ENCODE assay signal across 23 cellular contexts in the genomic region with DNA sequence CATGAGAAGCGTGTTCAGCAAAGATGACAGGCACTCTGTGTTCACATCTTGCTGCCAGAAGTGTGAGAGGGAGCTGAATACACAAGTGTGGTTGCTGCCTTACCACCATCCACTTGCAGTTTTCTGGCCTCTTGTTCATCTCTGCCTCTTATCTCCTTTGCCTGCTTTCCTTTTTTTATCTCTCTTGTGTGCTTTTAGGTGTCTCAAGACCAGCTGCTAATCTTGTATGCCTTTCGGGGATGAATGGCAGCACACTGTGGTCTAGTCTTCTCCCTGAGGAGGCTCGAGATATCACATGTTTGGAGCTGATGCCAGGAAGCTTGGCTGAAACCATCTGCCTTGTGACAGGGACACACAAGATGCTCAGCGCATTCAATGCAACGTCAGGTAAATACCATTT. TPM values are rescaled to one million over a fixed set of nuclear protein-coding genes. Genes with fewer than 3 reads are reported as not detected.
DNase-seq lines count a peak whose midpoint lies in the region; ATAC-seq, FAIRE-seq and TF ChIP-seq lines count a peak whose summit lies in the region.
"Had no signal": no experiment of that assay in that cellular context is flagged by ENCODE, and none has a peak within 500 bp of the region (broad histone marks: within the 10 kb centered on the region; RNA-seq: fewer than 3 reads in every experiment).

No MANE protein-coding gene starts in this region.

- ATAC-seq in K562 = peak; percentile 52
- ATAC-seq: HepG2 had no signal

- H3K9me3 ChIP-seq in K562 (replicated peaks; ENCODE audit: control insufficient read depth, insufficient read depth, low read depth, low read length) = peaks cover 3% of the 10 kb centered on the region
- H3K9me3 ChIP-seq in ascending aorta = no peaks in the 10 kb centered on the region
- no peaks in the 10 kb centered on the region for H3K9me3 ChIP-seq in SK-N-SH

- no peaks in the 10 kb centered on the region for H3F3A ChIP-seq in SK-N-SH (replicated peaks; ENCODE audit: insufficient read depth)

- peak; percentile 79 for FAIRE-seq in K562 (lab: Jason Lieb, UNC)
- FAIRE-seq: GM12891, HepG2 had no signal

- H3K27ac Mint-ChIP-seq in CD14-positive monocyte (peak overlapping the region in 4 of 7 donors; percentile 27 to 58 (median 36)), osteocyte (ENCODE audit: unreplicated experiment) (no peak overlapping the region)
- H3K27ac Mint-ChIP-seq: CD4-positive, alpha-beta memory T cell; HFFc6 had no signal

- no peaks in the 10 kb centered on the region for H3K27me3 ChIP-seq in K562 (ENCODE audit: control insufficient read depth in 2 of 2, insufficient read depth in 2 of 2, low read length in 2 of 2)
- no peaks in the 10 kb centered on the region for H3K27me3 ChIP-seq in ascending aorta
- H3K27me3 ChIP-seq in SK-N-SH (ENCODE audit: insufficient read depth) = no peaks in the 10 kb centered on the region

- WGBS in K562 (ENCODE audit: insufficient coverage, low coverage, missing lambda C conversion rate) = 14% methylated on average over 5 of the region's 5 CpGs
- 94% methylated on average over 5 of the region's 5 CpGs for WGBS in SK-N-SH (ENCODE audit: low lambda C conversion rate)

- no peak overlapping the region for H2AFZ ChIP-seq in K562 (ENCODE audit: low read depth, low read length)
- no peak overlapping the region for H2AFZ ChIP-seq in SK-N-SH (ENCODE audit: low read depth)

- TF ChIP-seq RAD21 in K562 (CRISPR knock-in tag; conservative IDR thresholded peaks at IDR 0.05 in 1 of 2, IDR thresholded peaks at IDR 0.05 in 1 of 2) (no peak), SK-N-SH (IDR thresholded peaks at IDR 0.05; ENCODE audit: low read length) (no peak)

- no peaks in the 10 kb centered on the region for H3K9me1 ChIP-seq in K562 (ENCODE audit: control insufficient read depth, insufficient read depth, low read length)

- no peaks in the 10 kb centered on the region for H3K79me2 ChIP-seq in K562 (ENCODE audit: control insufficient read depth, insufficient read depth, low read length)
- H3K79me2 ChIP-seq in SK-N-SH (ENCODE audit: insufficient read depth) = no peaks in the 10 kb centered on the region

- H3K9me3 Mint-ChIP-seq in CD14-positive monocyte = no peaks in the 10 kb centered on the region
- H3K9me3 Mint-ChIP-seq in osteocyte (ENCODE audit: unreplicated experiment) = no peaks in the 10 kb centered on the region
- H3K9me3 Mint-ChIP-seq: CD4-positive, alpha-beta memory T cell; HFFc6 had no signal

- TF ChIP-seq EP300 in K562 (IDR thresholded peaks at IDR 0.05; ENCODE audit: low read length) (peak; percentile 61), SK-N-SH (IDR thresholded peaks at IDR 0.05; ENCODE audit: borderline replicate concordance in 1 of 2, low read depth in 1 of 2, low read length in 1 of 2) (no peak)

- DNase-seq in CD14-positive monocyte (ENCODE audit: low spot score) (no peak), OCI-M2 (lab: John Stamatoyannopoulos, UW; ENCODE audit: unreplicated experiment) (peak; percentile 48), K562 (ENCODE audit: extremely low read depth in 1 of 4, low spot score in 3 of 4) (peak in 3 of 4 experiments; percentile 12 to 54 (median 46)), osteocyte (ENCODE audit: extremely low spot score, unreplicated experiment) (peak; percentile 19), NCI-H345 treated with DMSO at 0.1 percent for 48 hours (lab: John Stamatoyannopoulos, UW; ENCODE audit: unreplicated experiment) (no peak), ascending aorta (ENCODE audit: low spot score in 2 of 2) (no peak), SK-N-SH (no peak)
- DNase-seq: CD4-positive, alpha-beta memory T cell; DND-41; H7; HFFc6; KBM-7; NCI-H1092; NCI-H1436 treated with DMSO at 0.1 percent for 48 hours; NCI-H1930; NCI-H226; NCI-H524 treated with DMSO at 0.1 percent for 48 hours; SHP77 had no signal

- H3K36me3 ChIP-seq in K562 (ENCODE audit: control insufficient read depth, insufficient read depth, low read length) (no peaks in the 10 kb centered on the region; the same call in 2 of the 3 replicates), ascending aorta (peaks cover 19 to 24% of the 10 kb centered on the region in 2 donors), SK-N-SH (replicated peaks in 1 of 2; ENCODE audit: control insufficient read depth in 1 of 2, insufficient read depth in 2 of 2, low read length in 1 of 2) (peaks cover 0 to 12% of the 10 kb centered on the region in 2 experiments)

- TF ChIP-seq CTCF in CD14-positive monocyte (IDR thresholded peaks at IDR 0.05) (no peak), K562 (IDR thresholded peaks at IDR 0.05 in 2 of 3, conservative IDR thresholded peaks at IDR 0.05 in 1 of 3; ENCODE audit: insufficient read depth in 2 of 3, low read depth in 1 of 3, low read length in 3 of 3) (no peak), osteocyte (IDR thresholded peaks at IDR 0.05) (no peak), ascending aorta (IDR thresholded peaks at IDR 0.05) (no peak), SK-N-SH (IDR thresholded peaks at IDR 0.05) (no peak)

- H3K36me3 Mint-ChIP-seq in CD14-positive monocyte = peaks cover 4 to 11% of the 10 kb centered on the region in 2 donors
- peaks cover 17% of the 10 kb centered on the region for H3K36me3 Mint-ChIP-seq in osteocyte (ENCODE audit: unreplicated experiment)

- POLR2A ChIA-PET in K562 (lab: Yijun Ruan, JAX) = interaction anchor here (0.5 kb wide), 1 partner anchor 102 kb away, joined by 3 read pairs; no protein-coding TSS in a partner anchor
- POLR2A ChIA-PET in SK-N-SH (lab: Yijun Ruan, JAX) = no interaction called here

- peaks cover 0 to 4% of the 10 kb centered on the region in 2 experiments; a peak in 2 of 5 replicates for H3K4me1 ChIP-seq in K562 (replicated peaks in 1 of 2; ENCODE audit: control insufficient read depth in 2 of 2, insufficient read depth in 2 of 2, low read length in 2 of 2)
- H3K4me1 ChIP-seq in ascending aorta = no peaks in the 10 kb centered on the region
- H3K4me1 ChIP-seq in SK-N-SH (ENCODE audit: control insufficient read depth in 1 of 2, insufficient read depth in 2 of 2, low read depth in 1 of 2, low read length in 1 of 2) = no peaks in the 10 kb centered on the region

- H4K20me1 ChIP-seq in K562 (replicated peaks; ENCODE audit: control insufficient read depth, insufficient read depth, low read length) (no peaks in the 10 kb centered on the region), SK-N-SH (ENCODE audit: insufficient read depth) (no peaks in the 10 kb centered on the region)

- no TSS peak for BruUV-seq in K562 (replicated peaks; lab: Mats Ljungman, UMichigan)

- intact Hi-C loops in CD14-positive monocyte (cut with micrococcal nuclease) (no loop called here), K562 (cut with micrococcal nuclease) (no loop called here), ascending aorta (cut with DNase I) (no loop called here)

- H3K4me3 ChIP-seq in K562 (no peak overlapping the region), ascending aorta (no peak overlapping the region), SK-N-SH (ENCODE audit: low read depth in 2 of 2, low read length in 1 of 2) (no peak overlapping the region)
- H3K4me3 ChIP-seq: SK-N-MC had no signal

- no peak overlapping the region for H3K4me3 Mint-ChIP-seq in CD14-positive monocyte
- no peak overlapping the region for H3K4me3 Mint-ChIP-seq in osteocyte (ENCODE audit: unreplicated experiment)
- H3K4me3 Mint-ChIP-seq: CD4-positive, alpha-beta memory T cell; HFFc6 had no signal

- H3K4me1 Mint-ChIP-seq in CD14-positive monocyte = peaks cover 11% of the 10 kb centered on the region
- no peaks in the 10 kb centered on the region for H3K4me1 Mint-ChIP-seq in osteocyte (ENCODE audit: unreplicated experiment)
- H3K4me1 Mint-ChIP-seq: CD4-positive, alpha-beta memory T cell had no signal

- H3K27me3 Mint-ChIP-seq in CD14-positive monocyte (ENCODE audit: low read depth in 3 of 3) (peaks cover 0 to 3% (median 0%) of the 10 kb centered on the region in 3 donors), osteocyte (ENCODE audit: unreplicated experiment) (no peaks in the 10 kb centered on the region)
- H3K27me3 Mint-ChIP-seq: CD4-positive, alpha-beta memory T cell had no signal

- H3K4me2 ChIP-seq in K562 (ENCODE audit: insufficient read depth, low read length) = peak overlapping the region; percentile 62
- H3K4me2 ChIP-seq in SK-N-SH = no peak overlapping the region

- no peaks in the 10 kb centered on the region for H3K9me2 ChIP-seq in SK-N-SH

- H3K27ac ChIP-seq in K562 (ENCODE audit: extremely low read depth, low read depth, low read length) (no peak overlapping the region; the same call in 2 of the 3 replicates), ascending aorta (no peak overlapping the region), SK-N-SH (ENCODE audit: low read depth in 2 of 2, low read length in 1 of 2) (no peak overlapping the region)
- H3K27ac ChIP-seq: SK-N-MC had no signal

- in situ Hi-C loops in K562 (cut with MboI) = no loop called here

- H3K9ac ChIP-seq in K562 (ENCODE audit: insufficient read depth in 1 of 2, low read depth in 2 of 2, low read length in 2 of 2) = no peak overlapping the region
- no peak overlapping the region for H3K9ac ChIP-seq in SK-N-SH

- CTCF ChIA-PET in K562 (lab: Yijun Ruan, JAX; ENCODE audit: low intra/inter-chr PET ratio) = no interaction called here
- CTCF ChIA-PET in SK-N-SH (lab: Yijun Ruan, JAX) = interaction anchor here (1.2 kb wide), 1 partner anchor 151 kb away, joined by 4 read pairs; no protein-coding TSS in a partner anchor

- TF ChIP-seq POLR2A in K562 (conservative IDR thresholded peaks at IDR 0.05) = no peak

RNA-seq across cellular contexts. Expression of a gene that starts 17.2 kb away (rescaled TPM):
- polyA plus RNA-seq in CD14-positive monocyte (1 to 10 TPM; 1.6 to 3.2 TPM), K562 (2011; rRNA removed) (4.3 and 7.0 TPM in 2 replicates), K562 (2014; fragmentation: Illumina TruSeq; extraction: Trizol) (1.9 and 2.0 TPM in 2 replicates), K562 (2014; fragmentation: Nextera tagmentation; extraction: Ambion mirVana) (1 to 10 TPM in 1 of 2 experiments, under 1 TPM in 1; 1.00 to 2.3 TPM), K562 (2014; rRNA removed) (1.6 and 2.0 TPM in 2 replicates), SK-N-SH (2012; rRNA removed) (3.7 and 4.9 TPM in 2 replicates)
- total RNA-seq in K562 (2011; cell fraction: chromatin; rRNA removed; ENCODE audit: low replicate concordance) = 7.7 and 8.2 TPM in 2 replicates
- total RNA-seq in K562 (2011; cell fraction: nucleolus; rRNA removed) = 9.3 and 10.3 TPM in 2 replicates
- 9.8 and 13.1 TPM in 2 replicates for total RNA-seq in K562 (2011; cell fraction: nucleoplasm; rRNA removed)
- total RNA-seq in K562 (2014; rRNA removed) (1.3 and 2.4 TPM in 2 replicates), K562 (2014; rRNA removed; fragmentation: Illumina TruSeq; extraction: Trizol) (2.2 and 2.6 TPM in 2 replicates), K562 (2015; rRNA removed; fragmentation: Illumina TruSeq; extraction: Trizol) (1.6 and 2.0 TPM in 2 replicates), K562 (2021) (2.2 and 2.3 TPM in 2 replicates), osteocyte (5.0 and 6.8 TPM in 2 replicates), ascending aorta (6.7 TPM)
- 2.3 and 5.7 TPM in 2 replicates for polyA plus RNA-seq in K562 (2011; cell fraction: cytosol; rRNA removed)
- polyA plus RNA-seq in K562 (2011; cell fraction: nucleus; rRNA removed) = 2.8 and 3.7 TPM in 2 replicates
- polyA plus RNA-seq in K562 (2012) = 1.7 and 1.8 TPM in 2 replicates
- polyA minus RNA-seq in K562 (2011; rRNA and poly(A)+ RNA removed) = 12.1 and 18.7 TPM in 2 replicates
- 4.9 and 6.5 TPM in 2 replicates for polyA minus RNA-seq in K562 (2011; cell fraction: cytosol; rRNA and poly(A)+ RNA removed)
- 4.2 and 12.6 TPM in 2 replicates for polyA minus RNA-seq in K562 (2011; cell fraction: nucleus; rRNA and poly(A)+ RNA removed)
- polyA plus RNA-seq in SK-N-SH (2012; cell fraction: cytosol; rRNA removed) = 3.1 and 3.8 TPM in 2 replicates
- 2.2 and 3.4 TPM in 2 replicates for polyA plus RNA-seq in SK-N-SH (2012; cell fraction: nucleus; rRNA removed)

RNA-seq across cellular contexts. Expression of a gene that starts 42.1 kb away (rescaled TPM):
- polyA plus RNA-seq in CD14-positive monocyte (not detected), K562 (2011; rRNA removed) (not detected in 2 replicates), K562 (2014; fragmentation: Illumina TruSeq; extraction: Trizol) (not detected in 2 replicates), K562 (2014; fragmentation: Nextera tagmentation; extraction: Ambion mirVana) (not detected), K562 (2014; rRNA removed) (not detected in 2 replicates), SK-N-SH (2012; rRNA removed) (0.39 and 0.68 TPM in 2 replicates)
- total RNA-seq in K562 (2011; cell fraction: chromatin; rRNA removed; ENCODE audit: low replicate concordance) = not detected in 2 replicates
- total RNA-seq in K562 (2011; cell fraction: nucleolus; rRNA removed) = not detected in 2 replicates
- not detected in 2 replicates for total RNA-seq in K562 (2011; cell fraction: nucleoplasm; rRNA removed)
- total RNA-seq in K562 (2014; rRNA removed) (not detected in 2 replicates), K562 (2014; rRNA removed; fragmentation: Illumina TruSeq; extraction: Trizol) (not detected in 2 replicates), K562 (2015; rRNA removed; fragmentation: Illumina TruSeq; extraction: Trizol) (not detected in 2 replicates), K562 (2021) (not detected in 2 replicates), osteocyte (not detected in 2 replicates), ascending aorta (not detected)
- not detected in 2 replicates for polyA plus RNA-seq in K562 (2011; cell fraction: cytosol; rRNA removed)
- polyA plus RNA-seq in K562 (2011; cell fraction: nucleus; rRNA removed) = not detected in 2 replicates
- not detected in 2 replicates for polyA plus RNA-seq in K562 (2012)
- polyA minus RNA-seq in K562 (2011; rRNA and poly(A)+ RNA removed) = not detected in 2 replicates
- not detected in 2 replicates for polyA minus RNA-seq in K562 (2011; cell fraction: cytosol; rRNA and poly(A)+ RNA removed)
- polyA minus RNA-seq in K562 (2011; cell fraction: nucleus; rRNA and poly(A)+ RNA removed) = not detected in 2 replicates
- polyA plus RNA-seq in SK-N-SH (2012; cell fraction: cytosol; rRNA removed) = 0.49 and 0.93 TPM in 2 replicates
- 0.47 and 0.63 TPM in 2 replicates for polyA plus RNA-seq in SK-N-SH (2012; cell fraction: nucleus; rRNA removed)
- total RNA-seq: CD4-positive, alpha-beta memory T cell; HepG2; OCI-LY7; RPMI7951 had no signal
- polyA plus RNA-seq: HepG2 had no signal

Comparison
In these comparisons a context has a peak if more than half of its experiments do, and no peak if none do; other contexts are left out.
1. DNase-seq: peak in OCI-M2 (single experiment), K562 (3 of 4) and osteocyte (single experiment); none in CD14-positive monocyte (single experiment), NCI-H345 treated with DMSO at 0.1 percent for 48 hours (single experiment), ascending aorta (0 of 2) and SK-N-SH (single experiment).